Comparison of ENCODE assay signal across 31 cellular contexts in the genomic region with DNA sequence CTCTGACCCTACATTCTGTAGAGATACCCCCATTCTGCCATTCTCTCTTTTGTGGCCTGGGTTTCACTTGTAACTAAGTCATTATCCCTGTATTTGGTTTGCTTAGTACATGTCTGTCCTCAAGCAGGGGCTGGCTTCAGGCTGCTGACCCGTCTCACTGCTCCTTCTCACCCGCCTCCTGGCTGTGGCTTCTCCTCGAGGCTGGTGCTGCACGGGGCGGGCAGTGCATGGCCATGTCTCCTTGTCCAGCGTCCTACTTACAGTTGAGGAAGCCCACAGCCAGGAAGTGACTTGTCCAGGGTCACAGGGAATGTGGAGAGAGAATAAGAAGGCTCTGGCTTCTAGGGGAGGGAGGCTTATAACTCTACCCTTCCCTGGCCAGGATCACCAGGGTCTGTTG. TPM values are rescaled to one million over a fixed set of nuclear protein-coding genes. Genes with fewer than 3 reads are reported as not detected.
"Had no signal": no experiment of that assay in that cellular context is flagged by ENCODE, and none has a peak within 500 bp of the region (broad histone marks: within the 10 kb centered on the region; RNA-seq: fewer than 3 reads in every experiment).

No MANE protein-coding gene starts in this region.

- H3K4me3 Mint-ChIP-seq: dendritic cell treated with granulocyte-macrophage colony-stimulating factor and Interleukin-4, amounts not matched to agents 40 ng/mL and 50 ng/mL, for 4 days; effector memory CD8-positive, alpha-beta T cell; endodermal cell; naive thymus-derived CD4-positive, alpha-beta T cell had no signal

- H3K36me3 ChIP-seq: colonic mucosa, esophagus squamous epithelium, gastrocnemius medialis, heart right ventricle, left lung, lower lobe of right lung had no signal

- H3K9me3 Mint-ChIP-seq: dendritic cell treated with granulocyte-macrophage colony-stimulating factor and Interleukin-4, amounts not matched to agents 40 ng/mL and 50 ng/mL, for 4 days; effector memory CD8-positive, alpha-beta T cell had no signal

- H3K27me3 ChIP-seq: colonic mucosa, esophagus squamous epithelium, gastrocnemius medialis, left lung had no signal

- H3K9me3 ChIP-seq: colonic mucosa, esophagus squamous epithelium, gastrocnemius medialis, left lung, lower lobe of right lung had no signal

- H3K4me3 ChIP-seq: colonic mucosa, esophagus squamous epithelium, gastrocnemius medialis, heart right ventricle, left lung, lower lobe of right lung had no signal

- H3K4me1 ChIP-seq: colonic mucosa, esophagus squamous epithelium, gastrocnemius medialis, heart right ventricle, left lung, lower lobe of right lung had no signal

- ATAC-seq: effector memory CD8-positive, alpha-beta T cell; esophagus mucosa; gastrocnemius medialis; heart right ventricle; left cardiac atrium; left lung; left ventricle myocardium superior; lower lobe of right lung; naive thymus-derived CD4-positive, alpha-beta T cell had no signal

- H3K4me1 Mint-ChIP-seq: endodermal cell had no signal

- DNase-seq: colonic mucosa; cortex of kidney; effector CD8-positive, alpha-beta T cell; effector memory CD8-positive, alpha-beta T cell; endodermal cell; erythroblast; esophagus squamous epithelium; foreskin fibroblast; foreskin melanocyte; gastrocnemius medialis; glutamatergic neuron; head of caudate nucleus; heart right ventricle; hippocampal formation; left cardiac atrium; left lung; left ventricle myocardium superior; lower lobe of right lung; mesendoderm; midbrain; naive thymus-derived CD4-positive, alpha-beta T cell had no signal

- H3K27ac ChIP-seq: colonic mucosa, epithelial cell of prostate, esophagus squamous epithelium, gastrocnemius medialis, heart right ventricle, left lung, lower lobe of right lung had no signal

- H3K27ac Mint-ChIP-seq: dendritic cell treated with granulocyte-macrophage colony-stimulating factor and Interleukin-4, amounts not matched to agents 40 ng/mL and 50 ng/mL, for 4 days; effector memory CD8-positive, alpha-beta T cell; endodermal cell had no signal

- H3K27me3 Mint-ChIP-seq: dendritic cell treated with granulocyte-macrophage colony-stimulating factor and Interleukin-4, amounts not matched to agents 40 ng/mL and 50 ng/mL, for 4 days; effector memory CD8-positive, alpha-beta T cell; naive thymus-derived CD4-positive, alpha-beta T cell had no signal

RNA-seq across cellular contexts. Expression of a gene that starts 11.3 kb away (rescaled TPM):
- total RNA-seq: colonic mucosa, dermis microvascular lymphatic vessel endothelial cell, endodermal cell, esophagus mucosa, esophagus squamous epithelium, gastrocnemius medialis, glomerular endothelial cell, heart right ventricle, kidney epithelial cell, left cardiac atrium, left lung, left ventricle myocardium superior, lower leg skin, lower lobe of right lung, lung microvascular endothelial cell, mononuclear cell, mucosa of gallbladder had no signal
